ENCODE assay signal across 8 cellular contexts in the genomic region with DNA sequence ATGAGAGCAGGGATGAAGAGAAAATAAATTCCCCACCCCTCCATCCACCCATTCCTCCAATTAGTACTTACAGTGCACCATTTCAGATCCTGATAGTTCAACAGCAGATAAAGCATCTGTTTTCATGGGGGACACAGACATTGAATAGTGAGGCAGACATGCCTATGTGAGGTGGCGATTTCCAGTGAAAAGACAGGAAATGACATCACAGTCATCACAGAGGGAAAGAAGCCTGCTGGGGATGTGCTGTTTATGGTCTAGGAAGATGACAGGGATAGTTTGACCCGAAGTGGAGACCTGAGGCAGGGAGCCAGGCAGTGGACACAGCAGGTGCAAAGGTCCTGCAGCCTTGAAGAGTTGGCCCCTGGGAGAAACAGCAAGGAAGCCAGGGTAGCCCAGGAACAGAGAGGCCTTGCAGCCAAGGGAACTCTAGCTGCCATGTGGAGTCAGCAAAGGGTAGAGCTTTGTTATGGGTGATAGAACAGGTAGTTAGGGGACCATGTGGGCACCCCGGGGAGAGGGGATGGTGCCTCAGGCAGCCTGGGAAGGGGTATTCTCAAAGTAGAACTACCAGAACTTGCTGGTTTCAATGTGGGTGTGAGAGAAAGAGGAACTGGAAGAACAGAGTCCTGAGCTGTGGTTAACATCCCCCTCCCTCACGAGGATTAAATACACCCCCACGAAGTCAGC.
DNase-seq lines count a peak whose midpoint lies in the region; ATAC-seq and TF ChIP-seq lines count a peak whose summit lies in the region.

No MANE protein-coding gene starts in this region.

- peak overlapping the region; percentile 21; the same call in 1 of the 2 replicates for H3K9ac ChIP-seq in SU-DHL-6 (ENCODE audit: low read length)

- no peak overlapping the region for H3K4me3 ChIP-seq in SU-DHL-6 (ENCODE audit: insufficient read depth, low read length, poor library complexity, severe bottlenecking)

- DNase-seq in GDM1 (lab: John Stamatoyannopoulos, UW) (peak; percentile 14), activated gamma-delta T cell (lab: John Stamatoyannopoulos, UW) (no peak), NCI-H82 (lab: John Stamatoyannopoulos, UW) (no peak), iPS-NIHi7 (ENCODE audit: extremely low spot score) (no peak), NCI-H187 (lab: John Stamatoyannopoulos, UW) (no peak)

- TF ChIP-seq CTCF in SU-DHL-6 (IDR thresholded peaks at IDR 0.05; ENCODE audit: insufficient read depth, low read length, poor library complexity, severe bottlenecking): no peak

- H4K20me1 ChIP-seq in SU-DHL-6 (ENCODE audit: low read depth, low read length): no peaks in the 10 kb centered on the region

- no peak overlapping the region for H2AFZ ChIP-seq in SU-DHL-6 (ENCODE audit: low read depth, low read length, severe bottlenecking)

- H3K79me2 ChIP-seq in SU-DHL-6 (ENCODE audit: insufficient read depth, low read length): no peaks in the 10 kb centered on the region

- ATAC-seq in GM19324 (IDR thresholded peaks at IDR 0.05; ENCODE audit: low FRiP score, unreplicated experiment): peak; percentile 71
- ATAC-seq in HG03039 (IDR thresholded peaks at IDR 0.05; ENCODE audit: unreplicated experiment): peak; percentile 36

- H3F3A ChIP-seq in SU-DHL-6 (ENCODE audit: insufficient read depth): no peaks in the 10 kb centered on the region

- no peaks in the 10 kb centered on the region for H3K9me3 ChIP-seq in SU-DHL-6 (ENCODE audit: insufficient read depth, low read length)

- no peaks in the 10 kb centered on the region for H3K27me3 ChIP-seq in SU-DHL-6 (ENCODE audit: low read length)

- H3K9me2 ChIP-seq in SU-DHL-6 (replicated peaks; ENCODE audit: insufficient read depth, low read length): no peaks in the 10 kb centered on the region

- peak overlapping the region; percentile 40 for H3K4me2 ChIP-seq in SU-DHL-6 (ENCODE audit: low read depth, low read length, poor library complexity, severe bottlenecking)

- H3K36me3 ChIP-seq in SU-DHL-6 (ENCODE audit: low read length): no peaks in the 10 kb centered on the region

- peak overlapping the region; percentile 80 for H3K27ac ChIP-seq in SU-DHL-6 (ENCODE audit: low read depth, low read length)
